9 cellular contexts compared by ENCODE assay signal in genomic region chr9:81656004-81656403, GRCh38.
DNase-seq lines count a peak whose midpoint lies in the region; ATAC-seq and TF ChIP-seq lines count a peak whose summit lies in the region.
"Had no signal": no experiment of that assay in that cellular context is flagged by ENCODE, and none has a peak within 500 bp of the region (broad histone marks: within the 10 kb centered on the region; RNA-seq: fewer than 3 reads in every experiment).

No MANE protein-coding gene starts in this region.

- H3K4me1 Mint-ChIP-seq in stimulated activated naive CD8-positive, alpha-beta T cell treated with anti-CD3 and anti-CD28 coated beads, Interleukin-15, amount 100 ng/mL, for 72 hours = peaks cover 11% of the 10 kb centered on the region

- no peak overlapping the region for H3K27ac ChIP-seq in tibial artery

- no peak overlapping the region for H3K4me3 ChIP-seq in choroid plexus epithelial cell (ENCODE audit: low read depth, low read length)
- no peak overlapping the region for H3K4me3 ChIP-seq in tibial artery

- H3K9me3 Mint-ChIP-seq in stimulated activated naive CD8-positive, alpha-beta T cell treated with anti-CD3 and anti-CD28 coated beads, Interleukin-15, amount 100 ng/mL, for 72 hours = no peaks in the 10 kb centered on the region

- peaks cover 0 to 12% (median 2%) of the 10 kb centered on the region in 4 donors for H3K4me1 ChIP-seq in tibial artery

- H3K27me3 ChIP-seq in tibial artery = no peaks in the 10 kb centered on the region

- no peaks in the 10 kb centered on the region for H3K9me3 ChIP-seq in tibial artery

- peak; percentile 5 for DNase-seq in stimulated activated naive CD8-positive, alpha-beta T cell treated with anti-CD3 and anti-CD28 coated beads, Interleukin-15, Interleukin-2, amounts not matched to agents 100 U/mL and 50 U/mL, for 24 hours
- no peak for DNase-seq in stimulated activated naive CD8-positive, alpha-beta T cell treated with anti-CD3 and anti-CD28 coated beads, Interleukin-15, amount 100 ng/mL, for 72 hours
- DNase-seq in choroid plexus epithelial cell (ENCODE audit: low read depth) (peak; percentile 65), tibial artery (no peak), RPMI8226 (no peak), NCI-H1436 treated with DMSO at 0.1 percent for 48 hours (lab: John Stamatoyannopoulos, UW) (no peak), C1 segment of cervical spinal cord (lab: John Stamatoyannopoulos, UW) (no peak)
- DNase-seq: NCI-H1105 had no signal

- intact Hi-C loops in tibial artery (cut with DNase I; ENCODE audit: low total_unique reads) = no loop called here

- H3K4me3 Mint-ChIP-seq in stimulated activated naive CD8-positive, alpha-beta T cell treated with anti-CD3 and anti-CD28 coated beads, Interleukin-15, amount 100 ng/mL, for 72 hours = no peak overlapping the region

- no peak overlapping the region for H3K27ac Mint-ChIP-seq in stimulated activated naive CD8-positive, alpha-beta T cell treated with anti-CD3 and anti-CD28 coated beads, Interleukin-15, amount 100 ng/mL, for 72 hours

- no peak for TF ChIP-seq CTCF in choroid plexus epithelial cell (conservative IDR thresholded peaks at IDR 0.05; ENCODE audit: low read depth, low read length)
- no peak for TF ChIP-seq CTCF in tibial artery (IDR thresholded peaks at IDR 0.05)

- H3K36me3 ChIP-seq in tibial artery = peaks cover 0 to 8% (median 7%) of the 10 kb centered on the region in 3 donors

- no peaks in the 10 kb centered on the region for H3K27me3 Mint-ChIP-seq in stimulated activated naive CD8-positive, alpha-beta T cell treated with anti-CD3 and anti-CD28 coated beads, Interleukin-15, amount 100 ng/mL, for 72 hours

- peak; percentile 43 for ATAC-seq in stimulated activated naive CD8-positive, alpha-beta T cell treated with anti-CD3 and anti-CD28 coated beads, Interleukin-15, Interleukin-2, amounts not matched to agents 100 U/mL and 50 U/mL, for 24 hours
- ATAC-seq in stimulated activated naive CD8-positive, alpha-beta T cell treated with anti-CD3 and anti-CD28 coated beads, Interleukin-15, amount 100 ng/mL, for 72 hours = no peak
- peak; percentile 78 for ATAC-seq in HG03159 (IDR thresholded peaks at IDR 0.05; ENCODE audit: unreplicated experiment)

Comparison
In these comparisons a context has a peak if more than half of its experiments do, and no peak if none do; other contexts are left out.
1. DNase-seq: peak in stimulated activated naive CD8-positive, alpha-beta T cell treated with anti-CD3 and anti-CD28 coated beads, Interleukin-15, Interleukin-2, amounts not matched to agents 100 U/mL and 50 U/mL, for 24 hours (single experiment) and choroid plexus epithelial cell (single experiment); none in stimulated activated naive CD8-positive, alpha-beta T cell treated with anti-CD3 and anti-CD28 coated beads, Interleukin-15, amount 100 ng/mL, for 72 hours (0 of 2), tibial artery (0 of 2), RPMI8226 (single experiment), NCI-H1436 treated with DMSO at 0.1 percent for 48 hours (single experiment) and C1 segment of cervical spinal cord (0 of 14).